In genomic region chr3:142148871-142149860, GRCh38 we compare ENCODE assay signal across 1 cellular context.
TF ChIP-seq lines count a peak whose summit lies in the region.

Gene TFDP2, minus strand, starts transcription at chr3:142149544. Its CDS starts 47,795 bp downstream, at chr3:142101749.

TF ChIP-seq in HEK293, 187 proteins besides CTCF, POLR2A, EP300 and RAD21 (continued from another document):
- TF ChIP-seq PATZ1 (tag by site-specific recombination; IDR thresholded peaks at IDR 0.05) (peak; percentile 52), ZSCAN18 (tag by site-specific recombination; IDR thresholded peaks at IDR 0.05) (no peak), ZXDB (tag by site-specific recombination; IDR thresholded peaks at IDR 0.05) (0 out of 2 replicates have a peak, but pooled peaks have one; percentile 39), KLF7 (tag by site-specific recombination; IDR thresholded peaks at IDR 0.05; ENCODE audit: borderline replicate concordance) (no peak), ZSCAN4 (tag by site-specific recombination; IDR thresholded peaks at IDR 0.05) (no peak), ZNF521 (tag by site-specific recombination; IDR thresholded peaks at IDR 0.05) (no peak), SP3 (tag by site-specific recombination; IDR thresholded peaks at IDR 0.05) (peak; percentile 65), ZNF335 (tag by site-specific recombination; conservative IDR thresholded peaks at IDR 0.05) (peak; percentile 55; the same call in 1 of the 2 replicates), ZNF175 (tag by site-specific recombination; IDR thresholded peaks at IDR 0.05) (no peak), ZIC2 (tag by site-specific recombination; IDR thresholded peaks at IDR 0.05) (peak; percentile 56), ZNF223 (tag by site-specific recombination; IDR thresholded peaks at IDR 0.05) (no peak), ZBTB10 (tag by site-specific recombination; IDR thresholded peaks at IDR 0.05) (0 out of 2 replicates have a peak, but pooled peaks have one; percentile 22), ZNF398 (tag by site-specific recombination; IDR thresholded peaks at IDR 0.05) (peak; percentile 35; the same call in 1 of the 2 replicates), ZNF18 (tag by site-specific recombination; IDR thresholded peaks at IDR 0.05) (no peak), ZNF747 (tag by site-specific recombination; IDR thresholded peaks at IDR 0.05) (no peak), ZNF510 (tag by site-specific recombination; IDR thresholded peaks at IDR 0.05; ENCODE audit: insufficient replicate concordance) (no peak), ZNF548 (tag by site-specific recombination; IDR thresholded peaks at IDR 0.05) (no peak), ZBTB20 (tag by site-specific recombination; IDR thresholded peaks at IDR 0.05) (peak; percentile 85), PRDM2 (tag by site-specific recombination; IDR thresholded peaks at IDR 0.05; ENCODE audit: borderline replicate concordance) (no peak), ZNF274 (IDR thresholded peaks at IDR 0.05; ENCODE audit: low read length) (no peak), ZNF274 (tag by site-specific recombination; IDR thresholded peaks at IDR 0.05; ENCODE audit: borderline replicate concordance) (no peak), ZNF37A (tag by site-specific recombination; IDR thresholded peaks at IDR 0.05) (no peak), KLF8 (tag by site-specific recombination; IDR thresholded peaks at IDR 0.05) (peak; percentile 11; the same call in 1 of the 2 replicates), ZBTB21 (tag by site-specific recombination; IDR thresholded peaks at IDR 0.05) (no peak), YY1 (tag by site-specific recombination; IDR thresholded peaks at IDR 0.05) (0 out of 2 replicates have a peak, but pooled peaks have one; percentile 29), INSM2 (tag by site-specific recombination; IDR thresholded peaks at IDR 0.05) (no peak), ZNF621 (tag by site-specific recombination; IDR thresholded peaks at IDR 0.05) (no peak), ZNF112 (tag by site-specific recombination; IDR thresholded peaks at IDR 0.05) (no peak), ZNF404 (tag by site-specific recombination; IDR thresholded peaks at IDR 0.05) (no peak), GLIS1 (tag by site-specific recombination; IDR thresholded peaks at IDR 0.05) (peak; percentile 52), ZNF2 (tag by site-specific recombination; IDR thresholded peaks at IDR 0.05) (no peak), ZNF660 (tag by site-specific recombination; IDR thresholded peaks at IDR 0.05) (peak; percentile 24; the same call in 1 of the 2 replicates), PBX3 (CRISPR knock-in tag; IDR thresholded peaks at IDR 0.05) (no peak), KLF1 (tag by site-specific recombination; IDR thresholded peaks at IDR 0.05) (0 out of 2 replicates have a peak, but pooled peaks have one; percentile 21), ZBTB6 (tag by site-specific recombination; IDR thresholded peaks at IDR 0.05) (no peak), OSR2 (tag by site-specific recombination; IDR thresholded peaks at IDR 0.05) (0 out of 2 replicates have a peak, but pooled peaks have one; percentile 10), SP2 (tag by site-specific recombination; IDR thresholded peaks at IDR 0.05) (peak; percentile 92)
